In genomic region chr12:80627773-80628172, GRCh38 we compare ENCODE assay signal across 13 cellular contexts.
DNase-seq lines count a peak whose midpoint lies in the region; ATAC-seq and TF ChIP-seq lines count a peak whose summit lies in the region.
"Had no signal": no experiment of that assay in that cellular context is flagged by ENCODE, and none has a peak within 500 bp of the region (broad histone marks: within the 10 kb centered on the region; RNA-seq: fewer than 3 reads in every experiment).

No MANE protein-coding gene starts in this region.

- TF ChIP-seq POLR2A in erythroblast (IDR thresholded peaks at IDR 0.05; ENCODE audit: low read length): no peak
- no peak for TF ChIP-seq POLR2A in esophagus squamous epithelium (IDR thresholded peaks at IDR 0.05)

- H3K9me3 ChIP-seq in adipocyte (ENCODE audit: control insufficient read depth, low read length): no peaks in the 10 kb centered on the region
- H3K9me3 ChIP-seq in esophagus squamous epithelium: no peaks in the 10 kb centered on the region
- H3K9me3 ChIP-seq: Caco-2 had no signal

- H3K4me3 ChIP-seq in adipocyte (ENCODE audit: low read length) (peak overlapping the region; percentile 51), esophagus squamous epithelium (no peak overlapping the region)

- H3K4me1 ChIP-seq in adipocyte (ENCODE audit: control insufficient read depth, insufficient read depth, low read length): peaks cover 9% of the 10 kb centered on the region
- no peaks in the 10 kb centered on the region for H3K4me1 ChIP-seq in esophagus squamous epithelium
- H3K4me1 ChIP-seq: Caco-2 had no signal

- intact Hi-C loops in sciatic nerve (cut with DNase I): no loop called here
- intact Hi-C loops in esophagus squamous epithelium (cut with DNase I): no loop called here

- H3K27ac ChIP-seq in esophagus squamous epithelium: peak overlapping the region in 2 of 4 donors; percentile 13 to 28

- no peaks in the 10 kb centered on the region for H3K36me3 ChIP-seq in adipocyte (ENCODE audit: control insufficient read depth, insufficient read depth, low read length, severe bottlenecking)
- H3K36me3 ChIP-seq in esophagus squamous epithelium: no peaks in the 10 kb centered on the region

- no peak overlapping the region for H3K9ac ChIP-seq in adipocyte (ENCODE audit: low read length)

- DNase-seq in GM03348 (ENCODE audit: low spot score): peak; percentile 34
- peak; percentile 75 for DNase-seq in adipocyte (ENCODE audit: low read depth)
- DNase-seq in fibroblast of the conjunctiva (ENCODE audit: low read depth): peak; percentile 56
- no peak for DNase-seq in sciatic nerve (ENCODE audit: low spot score)
- no peak for DNase-seq in erythroblast (lab: John Stamatoyannopoulos, UW)
- no peak for DNase-seq in DMS79 treated with DMSO at 0.1 percent for 48 hours (lab: John Stamatoyannopoulos, UW)
- DNase-seq in esophagus squamous epithelium (lab: John Stamatoyannopoulos, UW): no peak
- DNase-seq: activated CD4-positive, alpha-beta memory T cell treated with anti-CD3 and anti-CD28 coated beads, Interleukin-2, amount 10 ng/mL, durations not matched to agents 7 days and 5 days; Caco-2; GOT3; NCI-H1092 treated with DMSO at 0.1 percent for 48 hours; NCI-H446 had no signal

- no peak for TF ChIP-seq CTCF in esophagus squamous epithelium (IDR thresholded peaks at IDR 0.05)

- H3K27me3 ChIP-seq in adipocyte (replicated peaks; ENCODE audit: control insufficient read depth, insufficient read depth, low read length) (no peaks in the 10 kb centered on the region), esophagus squamous epithelium (no peaks in the 10 kb centered on the region)

- ATAC-seq in sciatic nerve (peak; percentile 38), HG02623 (IDR thresholded peaks at IDR 0.05; ENCODE audit: unreplicated experiment) (no peak)

Comparison
In these comparisons a context has a peak if more than half of its experiments do, and no peak if none do; other contexts are left out.
1. DNase-seq: peak in GM03348 (single experiment), adipocyte (single experiment) and fibroblast of the conjunctiva (single experiment); none in sciatic nerve (single experiment), erythroblast (0 of 2), DMS79 treated with DMSO at 0.1 percent for 48 hours (single experiment) and esophagus squamous epithelium (single experiment).